ENCODE assay signal across 8 cellular contexts in genomic region chr15:31338318-31338878, GRCh38. TPM values are rescaled to one million over a fixed set of nuclear protein-coding genes. Genes with fewer than 3 reads are reported as not detected.
DNase-seq lines count a peak whose midpoint lies in the region; ATAC-seq lines count a peak whose summit lies in the region.

No MANE protein-coding gene starts in this region.

- no peaks in the 10 kb centered on the region for H3K27me3 Mint-ChIP-seq in activated T-cell treated with anti-CD3 and anti-CD28 coated beads, Interleukin-2, amount 50 U/mL, for 72 hours (ENCODE audit: low read depth)

- peak; percentile 43 for DNase-seq in NCI-H2171 treated with DMSO at 0.1 percent for 48 hours (lab: John Stamatoyannopoulos, UW)
- no peak for DNase-seq in NCI-H2171 (lab: John Stamatoyannopoulos, UW)
- DNase-seq in activated T-cell treated with anti-CD3 and anti-CD28 coated beads, Interleukin-2, amount 50 U/mL, for 72 hours: no peak
- peak in 1 of 2 donors; percentile 59 for DNase-seq in left colon
- DNase-seq in ACHN: no peak

- H3K9me3 ChIP-seq in thymus (ENCODE audit: control insufficient read depth): no peaks in the 10 kb centered on the region

- WGBS in thymus: 79% methylated on average over 9 of the region's 9 CpGs

- peak overlapping the region; percentile 5 for H3K4me3 ChIP-seq in thymus (ENCODE audit: low read length)

- H3K4me1 Mint-ChIP-seq in activated T-cell treated with anti-CD3 and anti-CD28 coated beads, Interleukin-2, amount 50 U/mL, for 72 hours (ENCODE audit: low read depth): peaks cover 99% of the 10 kb centered on the region

- intact Hi-C loops in left colon (cut with DNase I, micrococcal nuclease): no loop called here

- no peaks in the 10 kb centered on the region for H3K27me3 ChIP-seq in thymus (ENCODE audit: control insufficient read depth, insufficient read depth)

- peaks cover 47% of the 10 kb centered on the region for H3K36me3 ChIP-seq in thymus (ENCODE audit: control insufficient read depth, insufficient read depth)

- H3K4me1 ChIP-seq in thymus (ENCODE audit: control insufficient read depth, insufficient read depth, low read length): peaks cover 91% of the 10 kb centered on the region

- H3K36me3 Mint-ChIP-seq in activated T-cell treated with anti-CD3 and anti-CD28 coated beads, Interleukin-2, amount 50 U/mL, for 72 hours (ENCODE audit: insufficient read depth in 2 of 2): peaks cover 0 to 2% of the 10 kb centered on the region in 2 donors

- in situ Hi-C loops in ACHN (cut with HindIII; ENCODE audit: low pct_ligation_motif_present, low pct_unique_long_range_greater_than_20kb, low sequenced_read_pairs): no loop called here

- peak overlapping the region; percentile 83 for H3K27ac ChIP-seq in thymus (ENCODE audit: low read depth)

- peak overlapping the region; percentile 25 to 58 for H3K4me3 Mint-ChIP-seq in activated T-cell treated with anti-CD3 and anti-CD28 coated beads, Interleukin-2, amount 50 U/mL, for 72 hours

- peak overlapping the region; percentile 8 for H3K27ac Mint-ChIP-seq in activated T-cell treated with anti-CD3 and anti-CD28 coated beads, Interleukin-2, amount 50 U/mL, for 72 hours

- no peaks in the 10 kb centered on the region for H3K9me3 Mint-ChIP-seq in activated T-cell treated with anti-CD3 and anti-CD28 coated beads, Interleukin-2, amount 50 U/mL, for 72 hours

- ATAC-seq in HG03060 (IDR thresholded peaks at IDR 0.05; ENCODE audit: low read depth, unreplicated experiment) (peak; percentile 29), left colon (peak; percentile 42), HG03520 (IDR thresholded peaks at IDR 0.05; ENCODE audit: unreplicated experiment) (no peak)
- ATAC-seq in activated T-cell treated with anti-CD3 and anti-CD28 coated beads, Interleukin-2, amount 50 U/mL, for 72 hours (replicated peaks in 1 of 2): peak in 1 of 2 donors; percentile 3

RNA-seq across cellular contexts. Expression of gene KLF13, which starts 11.8 kb away (rescaled TPM):
- 100 to 1,000 TPM; 260 to 273 TPM for total RNA-seq in activated T-cell treated with anti-CD3 and anti-CD28 coated beads, Interleukin-2, amount 50 U/mL, for 72 hours
- 100 to 1,000 TPM in 1 of 2 donors, 10 to 100 TPM in 1; 36.8 to 103 TPM for total RNA-seq in left colon
- 107 TPM for polyA plus RNA-seq in thymus
